In genomic region chr7:128275651-128276050, GRCh38 we compare ENCODE assay signal across 2 cellular contexts.
A peak's percentile ranks its signal among the peaks of the same experiment; 100 is the strongest.
TF ChIP-seq lines count a peak whose summit lies in the region.

No MANE protein-coding gene starts in this region.

TF ChIP-seq in HepG2, 621 proteins besides CTCF, POLR2A, EP300 and RAD21 (continues in another document):
- TF ChIP-seq MATR3 (CRISPR knock-in tag; IDR thresholded peaks at IDR 0.05) (no peak), ZNF543 (CRISPR knock-in tag; IDR thresholded peaks at IDR 0.05) (no peak), PAXIP1 (CRISPR knock-in tag; conservative IDR thresholded peaks at IDR 0.05) (no peak), RBM39 (IDR thresholded peaks at IDR 0.05; ENCODE audit: low read depth, low read length, poor library complexity, severe bottlenecking) (no peak), PLRG1 (conservative IDR thresholded peaks at IDR 0.05) (no peak), ETV6 (CRISPR knock-in tag; conservative IDR thresholded peaks at IDR 0.05) (no peak), ZNF224 (CRISPR knock-in tag; IDR thresholded peaks at IDR 0.05) (no peak), ZSCAN25 (CRISPR knock-in tag; IDR thresholded peaks at IDR 0.05) (peak; percentile 5; the same call in 1 of the 2 replicates), ZNF10 (CRISPR knock-in tag; IDR thresholded peaks at IDR 0.05; ENCODE audit: borderline replicate concordance, low read depth) (no peak), U2AF2 (IDR thresholded peaks at IDR 0.05; ENCODE audit: low read depth, low read length) (no peak), KLF6 (CRISPR knock-in tag; IDR thresholded peaks at IDR 0.05) (no peak), ZMYM4 (CRISPR knock-in tag; IDR thresholded peaks at IDR 0.05) (no peak), ZNF670 (CRISPR knock-in tag; IDR thresholded peaks at IDR 0.05; ENCODE audit: borderline replicate concordance) (0 out of 2 replicates have a peak, but pooled peaks have one; percentile 9), ZFP91 (CRISPR knock-in tag; IDR thresholded peaks at IDR 0.05; ENCODE audit: borderline replicate concordance) (0 out of 2 replicates have a peak, but pooled peaks have one; percentile 34), NR2F2 (IDR thresholded peaks at IDR 0.05; ENCODE audit: borderline replicate concordance, low read depth) (no peak), RBAK (CRISPR knock-in tag; IDR thresholded peaks at IDR 0.05) (no peak), STAT6 (CRISPR knock-in tag; IDR thresholded peaks at IDR 0.05; ENCODE audit: borderline replicate concordance) (no peak), UBTF (CRISPR knock-in tag; IDR thresholded peaks at IDR 0.05) (0 out of 2 replicates have a peak, but pooled peaks have one; percentile 9), FOXC1 (CRISPR knock-in tag; IDR thresholded peaks at IDR 0.05; ENCODE audit: borderline replicate concordance) (no peak), ZNF850 (CRISPR knock-in tag; conservative IDR thresholded peaks at IDR 0.05) (no peak), ZFP36L1 (CRISPR knock-in tag; IDR thresholded peaks at IDR 0.05) (no peak), ZNF446 (CRISPR knock-in tag; IDR thresholded peaks at IDR 0.05) (no peak)

TF ChIP-seq in H1, 55 proteins besides CTCF, POLR2A, EP300 and RAD21:
- TF ChIP-seq MAFK (IDR thresholded peaks at IDR 0.05; ENCODE audit: low read depth, low read length): no peak
- TF ChIP-seq NANOG (IDR thresholded peaks at IDR 0.05; ENCODE audit: insufficient read depth, low read depth, low read length, poor library complexity, severe bottlenecking): no peak
- no peak for TF ChIP-seq YY1 (IDR thresholded peaks at IDR 0.05; ENCODE audit: low read depth, low read length)
- no peak for TF ChIP-seq ATF3 (IDR thresholded peaks at IDR 0.05; ENCODE audit: insufficient read depth, low read depth, low read length)
- TF ChIP-seq NRF1 (IDR thresholded peaks at IDR 0.05; ENCODE audit: low read depth, low read length): no peak
- TF ChIP-seq RXRA (IDR thresholded peaks at IDR 0.05; ENCODE audit: insufficient read depth, low read depth, low read length): no peak
- TF ChIP-seq BCL11A (IDR thresholded peaks at IDR 0.05; ENCODE audit: low read depth in 2 of 2, low read length in 2 of 2): no peak
- no peak for TF ChIP-seq CEBPB (IDR thresholded peaks at IDR 0.05; ENCODE audit: low read depth, low read length)
TF ChIP-seq in H1: peak in this region for 0.
